ENCODE assay signal across 17 cellular contexts in genomic region chr21:43815107-43815742, GRCh38. TPM values are rescaled to one million over a fixed set of nuclear protein-coding genes. Genes with fewer than 3 reads are reported as not detected.
DNase-seq lines count a peak whose midpoint lies in the region; ATAC-seq and TF ChIP-seq lines count a peak whose summit lies in the region.
"Had no signal": no experiment of that assay in that cellular context is flagged by ENCODE, and none has a peak within 500 bp of the region (broad histone marks: within the 10 kb centered on the region; RNA-seq: fewer than 3 reads in every experiment).

No MANE protein-coding gene starts in this region.

- no peaks in the 10 kb centered on the region for H3K9me2 ChIP-seq in HCT116 (ENCODE audit: insufficient read depth)
- H3K9me2 ChIP-seq in PC-9 (ENCODE audit: insufficient read depth), result no peaks in the 10 kb centered on the region

- peak overlapping the region; percentile 59 for H3K4me2 ChIP-seq in HCT116 (ENCODE audit: low read length)
- peak overlapping the region; percentile 40; the same call in 1 of the 2 replicates for H3K4me2 ChIP-seq in PC-9

- ATAC-seq in HCT116, result peak; percentile 58
- ATAC-seq: activated naive CD4-positive, alpha-beta T cell treated with anti-CD3 and anti-CD28 coated beads, Interleukin-2, amount 50 U/mL, for 72 hours; left lobe of liver had no signal

- no peak overlapping the region for H3K9ac ChIP-seq in HCT116 (ENCODE audit: low read length)

- no peak for TF ChIP-seq POLR2A in HCT116 (IDR thresholded peaks at IDR 0.05; ENCODE audit: borderline replicate concordance, extremely low read depth, insufficient read depth, insufficient read length)

- RAD21 ChIA-PET in HCT116 (lab: Charles Lee; ENCODE audit: low non-redundant PET in 1 of 2, low total read pairs in 2 of 2, uncharacterized antibody in 2 of 2, unreplicated experiment in 2 of 2), result no interaction called here

- H3K36me3 ChIP-seq in HCT116 (ENCODE audit: control insufficient read depth in 1 of 2, insufficient read depth in 2 of 2, low read length in 2 of 2) (no peaks in the 10 kb centered on the region), PC-9 (ENCODE audit: low read depth) (no peaks in the 10 kb centered on the region)
- H3K36me3 ChIP-seq: spleen, upper lobe of left lung had no signal

- TF ChIP-seq RAD21 in HCT116 (IDR thresholded peaks at IDR 0.05; ENCODE audit: low read depth), result no peak

- no TSS peak for BruUV-seq in HCT116 (replicated peaks; lab: Mats Ljungman, UMichigan)
- BruUV-seq in PC-9 (replicated peaks; lab: Mats Ljungman, UMichigan), result no TSS peak

- H3K9me3 ChIP-seq in HCT116 (ENCODE audit: control insufficient read depth in 1 of 2, insufficient read depth in 1 of 2, low read depth in 1 of 2, low read length in 2 of 2) (no peaks in the 10 kb centered on the region), PC-9 (ENCODE audit: insufficient read depth, low read depth) (no peaks in the 10 kb centered on the region)
- H3K9me3 ChIP-seq: upper lobe of left lung had no signal

- H3K4me3 ChIP-seq in HCT116 (replicated peaks in 1 of 2; ENCODE audit: low read depth in 1 of 2, low read length in 2 of 2), result no peak overlapping the region
- H3K4me3 ChIP-seq in PC-9, result no peak overlapping the region
- no peak overlapping the region for H3K4me3 ChIP-seq in foreskin fibroblast (ENCODE audit: low read depth in 1 of 2, low read length in 2 of 2)
- H3K4me3 ChIP-seq: spleen, upper lobe of left lung had no signal

- H3K79me2 ChIP-seq in HCT116 (ENCODE audit: insufficient read depth, low read length) (no peaks in the 10 kb centered on the region), PC-9 (ENCODE audit: low read depth) (no peaks in the 10 kb centered on the region)

- intact Hi-C loops in HCT116 (cut with micrococcal nuclease) (no loop called here), PC-9 (cut with micrococcal nuclease; ENCODE audit: unreplicated experiment) (loop anchor here (10.0 kb wide), 1 partner anchor 670 kb away; no protein-coding TSS in a partner anchor)

- H3K4me1 ChIP-seq in HCT116 (ENCODE audit: control insufficient read depth in 1 of 2, insufficient read depth in 2 of 2, low read length in 2 of 2) (peaks cover 10 to 27% of the 10 kb centered on the region in 2 experiments), PC-9 (replicated peaks; ENCODE audit: insufficient read depth) (peaks cover 7% of the 10 kb centered on the region)

- H3K27me3 ChIP-seq in HCT116 (ENCODE audit: insufficient read depth, low read length), result no peaks in the 10 kb centered on the region
- H3K27me3 ChIP-seq in PC-9 (ENCODE audit: insufficient read depth, low read depth), result no peaks in the 10 kb centered on the region
- H3K27me3 ChIP-seq: spleen, upper lobe of left lung had no signal

- H3F3A ChIP-seq in PC-9 (ENCODE audit: insufficient read depth, low read depth), result peaks cover 10% of the 10 kb centered on the region; the same call in 1 of the 2 replicates

- H4K20me1 ChIP-seq in HCT116 (ENCODE audit: insufficient read depth) (no peaks in the 10 kb centered on the region), PC-9 (ENCODE audit: insufficient read depth) (no peaks in the 10 kb centered on the region; the same call in 1 of the 2 replicates)

- TF ChIP-seq CTCF in HCT116 (IDR thresholded peaks at IDR 0.05 in 2 of 3, conservative IDR thresholded peaks at IDR 0.05 in 1 of 3; ENCODE audit: borderline replicate concordance in 1 of 3, insufficient read depth in 1 of 3, low read depth in 2 of 3, low read length in 2 of 3), result no peak
- no peak for TF ChIP-seq CTCF in PC-9 (conservative IDR thresholded peaks at IDR 0.05)
- TF ChIP-seq CTCF in foreskin fibroblast (IDR thresholded peaks at IDR 0.05; ENCODE audit: low read depth, low read length), result no peak

- H3K27ac ChIP-seq in HCT116 (ENCODE audit: low read depth, low read length) (peak overlapping the region; percentile 55; the same call in 1 of the 2 replicates), PC-9 (no peak overlapping the region)
- H3K27ac ChIP-seq: spleen, upper lobe of left lung had no signal

- POLR2A ChIA-PET in HCT116 (lab: Charles Lee), result no interaction called here
- POLR2A ChIA-PET in PC-9 (lab: Charles Lee; ENCODE audit: unreplicated experiment), result no interaction called here

- CTCF ChIA-PET in HCT116 (lab: Charles Lee), result no interaction called here
- CTCF ChIA-PET in PC-9 (lab: Charles Lee), result interaction anchor here (0.6 kb wide), 1 partner anchor 70 kb away, joined by 4 read pairs; no protein-coding TSS in a partner anchor

- H2AFZ ChIP-seq in HCT116 (ENCODE audit: low read depth, low read length, poor library complexity, severe bottlenecking), result no peak overlapping the region
- H2AFZ ChIP-seq in PC-9, result no peak overlapping the region

- DNase-seq in DMS 273 (lab: John Stamatoyannopoulos, UW; ENCODE audit: unreplicated experiment), result peak; percentile 35
- no peak for DNase-seq in DMS 273 treated with DMSO at 0.1 percent for 48 hours (lab: John Stamatoyannopoulos, UW)
- DNase-seq in HCT116 (ENCODE audit: low read depth, low spot score), result peak; percentile 8
- no peak for DNase-seq in PC-9
- DNase-seq in iPS-NIHi7 (ENCODE audit: extremely low spot score), result peak; percentile 88
- no peak for DNase-seq in T1000 (lab: John Stamatoyannopoulos, UW)
- DNase-seq in dedifferentiated amniotic fluid mesenchymal stem cell (ENCODE audit: extremely low spot score), result no peak
- no peak for DNase-seq in foreskin fibroblast
- DNase-seq: 8988T; activated CD4-positive, CD25-positive, alpha-beta regulatory T cell treated with anti-CD3 and anti-CD28 coated beads, Interleukin-2, amount 50 U/mL, for 72 hours; C1 segment of cervical spinal cord; HCEC 1CT; NCI-H1105 treated with DMSO at 0.1 percent for 48 hours; spleen had no signal

TF ChIP-seq in HCT116, 20 proteins besides CTCF, POLR2A, EP300 and RAD21:
- TF ChIP-seq YY1 (IDR thresholded peaks at IDR 0.05; ENCODE audit: extremely low read depth, insufficient replicate concordance, low read depth, low read length) (no peak), ZNF274 (IDR thresholded peaks at IDR 0.05; ENCODE audit: low read depth, low read length) (no peak), FOSL1 (IDR thresholded peaks at IDR 0.05; ENCODE audit: low read depth) (no peak), MAX (IDR thresholded peaks at IDR 0.05) (no peak)

RNA-seq across cellular contexts. Expression of gene RRP1, which starts 25.8 kb away (rescaled TPM):
- total RNA-seq in HCT116 (2021; ENCODE audit: unreplicated experiment) (53.9 TPM), PC-9 (2021) (24.9 and 28.0 TPM in 2 replicates)
- 33.9 and 34.2 TPM in 2 replicates for polyA plus RNA-seq in HCT116 (2012)

RNA-seq across cellular contexts. Expression of gene CSTB, which starts 39.1 kb away (rescaled TPM):
- total RNA-seq in HCT116 (2021; ENCODE audit: unreplicated experiment) (57.5 TPM), PC-9 (2021) (88.5 and 136 TPM in 2 replicates)
- 114 and 120 TPM in 2 replicates for polyA plus RNA-seq in HCT116 (2012)

RNA-seq across cellular contexts. Expression of gene AGPAT3, which starts 49.8 kb away (rescaled TPM):
- total RNA-seq in HCT116 (2021; ENCODE audit: unreplicated experiment), result 54.1 TPM
- 32.3 and 38.2 TPM in 2 replicates for polyA plus RNA-seq in HCT116 (2012)
- 39.0 and 41.2 TPM in 2 replicates for total RNA-seq in PC-9 (2021)

Comparison
In these comparisons a context has a peak if more than half of its experiments do, and no peak if none do; other contexts are left out.
1. DNase-seq: peak in DMS 273 (single experiment), HCT116 (single experiment) and iPS-NIHi7 (single experiment); none in DMS 273 treated with DMSO at 0.1 percent for 48 hours (single experiment), PC-9 (0 of 2), T1000 (single experiment), dedifferentiated amniotic fluid mesenchymal stem cell (single experiment) and foreskin fibroblast (0 of 2).